Comparison of ENCODE assay signal across 17 cellular contexts in the genomic region with DNA sequence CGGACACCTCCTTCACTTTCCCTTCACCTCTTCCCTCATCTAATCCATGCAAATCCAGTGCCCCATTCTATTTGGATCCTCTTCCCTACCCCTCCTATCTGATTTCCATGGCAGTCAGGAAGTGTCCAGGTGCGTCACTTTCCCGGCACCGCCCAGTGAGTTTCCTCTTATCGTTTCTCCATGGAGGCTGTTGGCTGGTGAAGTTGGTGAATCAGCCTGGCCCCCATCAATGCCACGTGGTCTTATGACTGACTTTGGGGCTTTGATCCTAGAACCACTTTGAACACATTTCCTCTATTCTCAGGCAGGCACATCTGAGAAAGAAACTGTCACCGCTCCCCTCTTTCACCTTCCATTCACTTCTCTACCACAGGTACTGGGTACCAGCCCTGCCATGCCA.
DNase-seq lines count a peak whose midpoint lies in the region; ATAC-seq, FAIRE-seq and TF ChIP-seq lines count a peak whose summit lies in the region.
"Had no signal": no experiment of that assay in that cellular context is flagged by ENCODE, and none has a peak within 500 bp of the region (broad histone marks: within the 10 kb centered on the region; RNA-seq: fewer than 3 reads in every experiment).

No MANE protein-coding gene starts in this region.

- H3K9me3 ChIP-seq in DND-41 (ENCODE audit: insufficient read depth, low read length, severe bottlenecking) (no peaks in the 10 kb centered on the region), small intestine (ENCODE audit: control insufficient read depth, low read depth) (no peaks in the 10 kb centered on the region)
- H3K9me3 ChIP-seq: BE2C, SJSA1 had no signal

- H3K27me3 ChIP-seq in DND-41 (ENCODE audit: insufficient read depth, low read length, poor library complexity) = no peaks in the 10 kb centered on the region
- no peaks in the 10 kb centered on the region for H3K27me3 ChIP-seq in small intestine (ENCODE audit: control insufficient read depth in 2 of 2, insufficient read depth in 2 of 2, low read length in 2 of 2)
- H3K27me3 ChIP-seq: BE2C had no signal

- H3K4me2 ChIP-seq in DND-41 (ENCODE audit: insufficient read depth, low read length) = no peak overlapping the region

- 42 to 66% (median 53%) methylated on average over 7 of the region's 7 CpGs for WGBS in small intestine, 3 donors

- H3K4me1 ChIP-seq in DND-41 (ENCODE audit: insufficient read depth, low read length) (no peaks in the 10 kb centered on the region), small intestine (ENCODE audit: control insufficient read depth in 2 of 2, insufficient read depth in 1 of 2, low read depth in 1 of 2, low read length in 1 of 2) (no peaks in the 10 kb centered on the region)
- H3K4me1 ChIP-seq: SJSA1 had no signal

- TF ChIP-seq CTCF in DND-41 (IDR thresholded peaks at IDR 0.05; ENCODE audit: borderline replicate concordance, extremely low read depth, low read length, poor library complexity, severe bottlenecking) = no peak

- no peaks in the 10 kb centered on the region for H3K36me3 Mint-ChIP-seq in activated T-cell treated with anti-CD3 and anti-CD28 coated beads, Interleukin-2, amount 50 U/mL, for 24 hours (ENCODE audit: low read depth)

- no peak overlapping the region for H3K4me3 Mint-ChIP-seq in activated T-cell treated with anti-CD3 and anti-CD28 coated beads, Interleukin-2, amount 50 U/mL, for 24 hours
- H3K4me3 Mint-ChIP-seq: CD4-positive, alpha-beta T cell had no signal

- H3K27me3 Mint-ChIP-seq in activated T-cell treated with anti-CD3 and anti-CD28 coated beads, Interleukin-2, amount 50 U/mL, for 24 hours = peaks cover 5% of the 10 kb centered on the region

- H3K27ac ChIP-seq in DND-41 (ENCODE audit: low read length) = no peak overlapping the region
- peak overlapping the region in 1 of 2 donors; percentile 60 for H3K27ac ChIP-seq in small intestine (ENCODE audit: low read depth in 1 of 2, low read length in 1 of 2)
- H3K27ac ChIP-seq: SJSA1 had no signal

- no peaks in the 10 kb centered on the region for H3K79me2 ChIP-seq in DND-41 (ENCODE audit: insufficient read depth, low read length)

- no peak overlapping the region for H3K4me3 ChIP-seq in DND-41 (ENCODE audit: low read depth in 1 of 2, low read length in 2 of 2)
- no peak overlapping the region for H3K4me3 ChIP-seq in Jurkat, Clone E6-1 (ENCODE audit: low read length)
- no peak overlapping the region for H3K4me3 ChIP-seq in small intestine (ENCODE audit: low read depth in 1 of 2, low read length in 2 of 2)
- H3K4me3 ChIP-seq: SJSA1 had no signal

- H3K36me3 ChIP-seq in DND-41 (ENCODE audit: insufficient read depth, low read length) (no peaks in the 10 kb centered on the region), small intestine (ENCODE audit: control insufficient read depth in 2 of 2, insufficient read depth in 2 of 2, low read length in 2 of 2) (no peaks in the 10 kb centered on the region)
- H3K36me3 ChIP-seq: BE2C, SJSA1 had no signal

- TF ChIP-seq POLR2A in GM12892 (IDR thresholded peaks at IDR 0.05; ENCODE audit: low read depth, low read length) = no peak

- no peaks in the 10 kb centered on the region for H4K20me1 ChIP-seq in DND-41 (ENCODE audit: insufficient read depth, low read length)

- no peak overlapping the region for H3K27ac Mint-ChIP-seq in activated T-cell treated with anti-CD3 and anti-CD28 coated beads, Interleukin-2, amount 50 U/mL, for 24 hours
- H3K27ac Mint-ChIP-seq: CD4-positive, alpha-beta T cell had no signal

- H3K4me1 Mint-ChIP-seq in activated T-cell treated with anti-CD3 and anti-CD28 coated beads, Interleukin-2, amount 50 U/mL, for 24 hours (ENCODE audit: low read depth) = no peaks in the 10 kb centered on the region

- peak; percentile 52; the same call in 2 of the 3 replicates for ATAC-seq in DND-41 (ENCODE audit: insufficient read depth, low read depth)

- no peaks in the 10 kb centered on the region for H3K9me3 Mint-ChIP-seq in activated T-cell treated with anti-CD3 and anti-CD28 coated beads, Interleukin-2, amount 50 U/mL, for 24 hours
- H3K9me3 Mint-ChIP-seq: CD4-positive, alpha-beta T cell had no signal

- H3K9ac ChIP-seq in DND-41 (ENCODE audit: low read depth, low read length) = no peak overlapping the region

- H2AFZ ChIP-seq in DND-41 (ENCODE audit: low read depth, low read length) = no peak overlapping the region

- FAIRE-seq in small intestine (lab: Jason Lieb, UNC) (no peak), GM12892 (lab: Jason Lieb, UNC) (no peak)
- FAIRE-seq: GM12891, HepG2, RCC 7860 had no signal

- DNase-seq in DND-41 (peak; percentile 8), dermis microvascular lymphatic vessel endothelial cell (ENCODE audit: low read depth in 2 of 2) (peak; percentile 33 to 77), small intestine (peak; percentile 63), GM12892 (ENCODE audit: insufficient read length) (no peak), NCI-H1930 (lab: John Stamatoyannopoulos, UW) (no peak)
- DNase-seq in Jurkat, Clone E6-1 (ENCODE audit: low read depth, low spot score) = peak; percentile 57
- no peak for DNase-seq in activated T-cell treated with anti-CD3 and anti-CD28 coated beads, Interleukin-2, amount 50 U/mL, for 24 hours
- DNase-seq: CD4-positive, alpha-beta T cell; GOT3; KG1; NCI-H1436 treated with DMSO at 0.1 percent for 48 hours; NCI-H2029 had no signal

Comparison
In these comparisons a context has a peak if more than half of its experiments do, and no peak if none do; other contexts are left out.
1. DNase-seq: peak in DND-41 (single experiment), Jurkat, Clone E6-1 (single experiment), dermis microvascular lymphatic vessel endothelial cell (2 of 2) and small intestine (single experiment); none in activated T-cell treated with anti-CD3 and anti-CD28 coated beads, Interleukin-2, amount 50 U/mL, for 24 hours (single experiment), GM12892 (single experiment) and NCI-H1930 (0 of 2).